In genomic region chr21:43333301-43334062, GRCh38 we compare ENCODE assay signal across 10 cellular contexts.
DNase-seq lines count a peak whose midpoint lies in the region; FAIRE-seq and TF ChIP-seq lines count a peak whose summit lies in the region.
"Had no signal": no experiment of that assay in that cellular context is flagged by ENCODE, and none has a peak within 500 bp of the region (broad histone marks: within the 10 kb centered on the region; RNA-seq: fewer than 3 reads in every experiment).

No MANE protein-coding gene starts in this region.

- no peak for TF ChIP-seq POLR2A in endothelial cell of umbilical vein (IDR thresholded peaks at IDR 0.05; ENCODE audit: low read depth, low read length)

- H2AFZ ChIP-seq in endothelial cell of umbilical vein (ENCODE audit: low read depth, low read length) = peak overlapping the region; percentile 18

- H3K4me1 ChIP-seq in endothelial cell of umbilical vein (ENCODE audit: control insufficient read depth, extremely low read depth, insufficient read depth, low read length) = peaks cover 19% of the 10 kb centered on the region

- H3K27me3 Mint-ChIP-seq in nephron (ENCODE audit: low read depth) = peaks cover 26% of the 10 kb centered on the region
- H3K27me3 Mint-ChIP-seq in activated T-helper 2 cell treated with anti-CD3 and anti-CD28 coated beads, Interferon-gamma antibody, Interleukin-2, Interleukin-4, amounts not matched to agents 10 μg/mL and 5 μg/mL and 100 μg/mL, durations not matched to agents 14 hours and 24 hours and 36 hours (ENCODE audit: low read depth) = peaks cover 2% of the 10 kb centered on the region

- no peaks in the 10 kb centered on the region for H3K79me2 ChIP-seq in endothelial cell of umbilical vein (ENCODE audit: control insufficient read depth, insufficient read depth, low read length)

- DNase-seq in BJ (ENCODE audit: low read depth) (peak; percentile 84), NCI-H2029 treated with DMSO at 0.1 percent for 48 hours (lab: John Stamatoyannopoulos, UW) (peak; percentile 11), endothelial cell of umbilical vein (ENCODE audit: low read depth, low spot score) (peak; percentile 58), NCI-H1694 (lab: John Stamatoyannopoulos, UW) (no peak), activated gamma-delta T cell treated with Interleukin-2 at 50 U/mL for 16 hours (no peak)
- no peak for DNase-seq in activated CD8-positive, alpha-beta memory T cell treated with anti-CD3 and anti-CD28 coated beads, Interleukin-2, amount 50 U/mL, for 48 hours
- no peak for DNase-seq in activated T-helper 2 cell treated with anti-CD3 and anti-CD28 coated beads, Interferon-gamma antibody, Interleukin-2, Interleukin-4, amounts not matched to agents 10 μg/mL and 5 μg/mL and 100 μg/mL, durations not matched to agents 14 hours and 24 hours and 36 hours (ENCODE audit: low spot score)
- DNase-seq: activated naive CD8-positive, alpha-beta T cell treated with anti-CD3 and anti-CD28 coated beads, Interleukin-2, amount 10 ng/mL, durations not matched to agents 7 days and 5 days had no signal

- BruUV-seq in endothelial cell of umbilical vein (replicated peaks; lab: Mats Ljungman, UMichigan) = no TSS peak

- peaks cover 41% of the 10 kb centered on the region for H3K4me1 Mint-ChIP-seq in nephron
- H3K4me1 Mint-ChIP-seq in activated T-helper 2 cell treated with anti-CD3 and anti-CD28 coated beads, Interferon-gamma antibody, Interleukin-2, Interleukin-4, amounts not matched to agents 10 μg/mL and 5 μg/mL and 100 μg/mL, durations not matched to agents 14 hours and 24 hours and 36 hours (ENCODE audit: low read depth) = no peaks in the 10 kb centered on the region

- H4K20me1 ChIP-seq in endothelial cell of umbilical vein (replicated peaks; ENCODE audit: control insufficient read depth, extremely low read depth, insufficient read depth, low read length) = no peaks in the 10 kb centered on the region

- no peak overlapping the region for H3K4me2 ChIP-seq in endothelial cell of umbilical vein (ENCODE audit: insufficient read depth, low read length)

- peak overlapping the region; percentile 48 for H3K9ac ChIP-seq in endothelial cell of umbilical vein (replicated peaks; ENCODE audit: extremely low read depth, insufficient read depth, low read length)

- H3K36me3 ChIP-seq in BJ (ENCODE audit: control insufficient read depth, insufficient read depth, low read length) = no peaks in the 10 kb centered on the region
- no peaks in the 10 kb centered on the region for H3K36me3 ChIP-seq in endothelial cell of umbilical vein (ENCODE audit: control insufficient read depth in 2 of 2, extremely low read depth in 1 of 2, insufficient read depth in 2 of 2, low read length in 2 of 2)

- peak overlapping the region; percentile 49 for H3K27ac ChIP-seq in endothelial cell of umbilical vein (ENCODE audit: insufficient read depth, low read depth, low read length)

- H3K27me3 ChIP-seq in BJ (ENCODE audit: control insufficient read depth, insufficient read depth, low read length) (no peaks in the 10 kb centered on the region), endothelial cell of umbilical vein (ENCODE audit: control insufficient read depth in 2 of 2, insufficient read depth in 2 of 2, low read length in 2 of 2) (no peaks in the 10 kb centered on the region)

- dilution Hi-C loops in endothelial cell of umbilical vein (cut with MboI; ENCODE audit: extremely low pct_ligation_motif_present, low sequenced_read_pairs) = no loop called here

- H3K9me1 ChIP-seq in endothelial cell of umbilical vein (replicated peaks; ENCODE audit: control insufficient read depth, extremely low read depth, insufficient read depth, low read length) = no peaks in the 10 kb centered on the region

- H3K9me3 Mint-ChIP-seq in nephron = peaks cover 6% of the 10 kb centered on the region
- H3K9me3 Mint-ChIP-seq in activated T-helper 2 cell treated with anti-CD3 and anti-CD28 coated beads, Interferon-gamma antibody, Interleukin-2, Interleukin-4, amounts not matched to agents 10 μg/mL and 5 μg/mL and 100 μg/mL, durations not matched to agents 14 hours and 24 hours and 36 hours = peaks cover 23% of the 10 kb centered on the region

- POLR2A ChIA-PET in BJ (lab: Charles Lee) (interaction anchor here (1.0 kb wide), 1 partner anchor 29 kb away, joined by 3 read pairs; no protein-coding TSS in a partner anchor), endothelial cell of umbilical vein (lab: Charles Lee) (no interaction called here)

- H3K36me3 Mint-ChIP-seq in nephron (ENCODE audit: low read depth) = peaks cover 8% of the 10 kb centered on the region
- no peaks in the 10 kb centered on the region for H3K36me3 Mint-ChIP-seq in activated T-helper 2 cell treated with anti-CD3 and anti-CD28 coated beads, Interferon-gamma antibody, Interleukin-2, Interleukin-4, amounts not matched to agents 10 μg/mL and 5 μg/mL and 100 μg/mL, durations not matched to agents 14 hours and 24 hours and 36 hours (ENCODE audit: low read depth)

- TF ChIP-seq CTCF in BJ (IDR thresholded peaks at IDR 0.05; ENCODE audit: insufficient read depth, low read depth, low read length) = no peak
- no peak for TF ChIP-seq CTCF in endothelial cell of umbilical vein (IDR thresholded peaks at IDR 0.05; ENCODE audit: extremely low read depth in 1 of 2, insufficient read depth in 1 of 2, low read depth in 1 of 2, low read length in 2 of 2)
- TF ChIP-seq CTCF in nephron (IDR thresholded peaks at IDR 0.05; ENCODE audit: unreplicated experiment in 3 of 3) = no peak

- H3K4me3 ChIP-seq in BJ (ENCODE audit: low read depth, low read length) (peak overlapping the region; percentile 35), endothelial cell of umbilical vein (replicated peaks in 1 of 3; ENCODE audit: insufficient read depth in 1 of 3, low read depth in 1 of 3, low read length in 3 of 3) (no peak overlapping the region)

- no peaks in the 10 kb centered on the region for H3K9me3 ChIP-seq in endothelial cell of umbilical vein (replicated peaks; ENCODE audit: control insufficient read depth, insufficient read depth, low read length)

- peak; percentile 72 for FAIRE-seq in endothelial cell of umbilical vein (lab: Jason Lieb, UNC)
- FAIRE-seq: GM18507 had no signal

- CTCF ChIA-PET in BJ (lab: Yijun Ruan, JAX) = interaction anchor here (1.3 kb wide), 2 partner anchors 23 to 311 kb away, joined by 3 read pairs; no protein-coding TSS in a partner anchor
- CTCF ChIA-PET in endothelial cell of umbilical vein (lab: Charles Lee) = no interaction called here

- intact Hi-C loops in endothelial cell of umbilical vein (cut with micrococcal nuclease) = loop anchor here (2.0 to 5.0 kb wide), 2 partner anchors 13 to 324 kb away; partner anchors contain the start of genes HSF2BP and RRP1B
- intact Hi-C loops in activated T-helper 2 cell treated with anti-CD3 and anti-CD28 coated beads, Interferon-gamma antibody, Interleukin-2, Interleukin-4, amounts not matched to agents 10 μg/mL and 5 μg/mL and 100 μg/mL, durations not matched to agents 14 hours and 24 hours and 36 hours (cut with micrococcal nuclease) = no loop called here

- H3K4me3 Mint-ChIP-seq in nephron = peak overlapping the region; percentile 34 to 73 (median 57)
- no peak overlapping the region for H3K4me3 Mint-ChIP-seq in activated T-helper 2 cell treated with anti-CD3 and anti-CD28 coated beads, Interferon-gamma antibody, Interleukin-2, Interleukin-4, amounts not matched to agents 10 μg/mL and 5 μg/mL and 100 μg/mL, durations not matched to agents 14 hours and 24 hours and 36 hours (ENCODE audit: low read depth)
- H3K4me3 Mint-ChIP-seq: activated naive CD8-positive, alpha-beta T cell treated with anti-CD3 and anti-CD28 coated beads, Interleukin-2, amount 10 ng/mL, durations not matched to agents 7 days and 5 days had no signal

- H3K27ac Mint-ChIP-seq in nephron = peak overlapping the region; percentile 91 to 95 (median 95)
- no peak overlapping the region for H3K27ac Mint-ChIP-seq in activated T-helper 2 cell treated with anti-CD3 and anti-CD28 coated beads, Interferon-gamma antibody, Interleukin-2, Interleukin-4, amounts not matched to agents 10 μg/mL and 5 μg/mL and 100 μg/mL, durations not matched to agents 14 hours and 24 hours and 36 hours

TF ChIP-seq in endothelial cell of umbilical vein, 7 proteins besides CTCF, POLR2A, EP300 and RAD21:
- TF ChIP-seq EZH2 (IDR thresholded peaks at IDR 0.05; ENCODE audit: borderline replicate concordance, low read depth, low read length, severe bottlenecking) (no peak), MAX (IDR thresholded peaks at IDR 0.05; ENCODE audit: insufficient read depth, insufficient read length) (peak; percentile 71)

Comparison
In these comparisons a context has a peak if more than half of its experiments do, and no peak if none do; other contexts are left out.
1. DNase-seq: peak in BJ (single experiment), NCI-H2029 treated with DMSO at 0.1 percent for 48 hours (single experiment) and endothelial cell of umbilical vein (single experiment); none in activated CD8-positive, alpha-beta memory T cell treated with anti-CD3 and anti-CD28 coated beads, Interleukin-2, amount 50 U/mL, for 48 hours (single experiment), NCI-H1694 (single experiment), activated T-helper 2 cell treated with anti-CD3 and anti-CD28 coated beads, Interferon-gamma antibody, Interleukin-2, Interleukin-4, amounts not matched to agents 10 μg/mL and 5 μg/mL and 100 μg/mL, durations not matched to agents 14 hours and 24 hours and 36 hours (single experiment) and activated gamma-delta T cell treated with Interleukin-2 at 50 U/mL for 16 hours (single experiment).